In genomic region chr12:94229902-94230301, GRCh38 we compare ENCODE assay signal across 1 cellular context.
TF ChIP-seq lines count a peak whose summit lies in the region.

No MANE protein-coding gene starts in this region.

TF ChIP-seq in GM12878, 131 proteins besides CTCF, POLR2A, EP300 and RAD21:
- TF ChIP-seq NRF1 (conservative IDR thresholded peaks at IDR 0.05; ENCODE audit: low read depth, low read length) = no peak
- TF ChIP-seq STAT1 (conservative IDR thresholded peaks at IDR 0.05) = no peak
- no peak for TF ChIP-seq KLF5 (IDR thresholded peaks at IDR 0.05; ENCODE audit: partially characterized antibody)
- no peak for TF ChIP-seq NR2C2 (IDR thresholded peaks at IDR 0.05; ENCODE audit: borderline replicate concordance, control insufficient read depth, insufficient read length, low read depth)
- no peak for TF ChIP-seq ZNF217 (IDR thresholded peaks at IDR 0.05)
- no peak for TF ChIP-seq BHLHE40 (IDR thresholded peaks at IDR 0.05; ENCODE audit: borderline replicate concordance in 1 of 2, low read depth in 2 of 2, low read length in 1 of 2)
- TF ChIP-seq RCOR1 (conservative IDR thresholded peaks at IDR 0.05; ENCODE audit: low read depth, low read length) = no peak
- no peak for TF ChIP-seq CREB1 (IDR thresholded peaks at IDR 0.05; ENCODE audit: low read depth)
- no peak for TF ChIP-seq FOXM1 (IDR thresholded peaks at IDR 0.05; ENCODE audit: low read depth, low read length)
- no peak for TF ChIP-seq ETV6 (conservative IDR thresholded peaks at IDR 0.05 in 1 of 2, IDR thresholded peaks at IDR 0.05 in 1 of 2; ENCODE audit: borderline replicate concordance in 1 of 2, low read depth in 1 of 2)
- no peak for TF ChIP-seq BACH1 (IDR thresholded peaks at IDR 0.05; ENCODE audit: borderline replicate concordance)
- no peak for TF ChIP-seq CHD2 (IDR thresholded peaks at IDR 0.05; ENCODE audit: borderline replicate concordance, low read depth, low read length)
- no peak for TF ChIP-seq BCLAF1 (IDR thresholded peaks at IDR 0.05)
- TF ChIP-seq KDM1A (IDR thresholded peaks at IDR 0.05; ENCODE audit: borderline replicate concordance) = no peak
- no peak for TF ChIP-seq SP1 (IDR thresholded peaks at IDR 0.05; ENCODE audit: low read depth, low read length)
- TF ChIP-seq ZNF622 (IDR thresholded peaks at IDR 0.05) = no peak
- TF ChIP-seq MLLT1 (IDR thresholded peaks at IDR 0.05) = no peak; the same call in none of the 2 replicates
- TF ChIP-seq CBX3 (IDR thresholded peaks at IDR 0.05; ENCODE audit: borderline replicate concordance, low read depth) = no peak
